Comparison of ENCODE assay signal across 11 cellular contexts in the genomic region with DNA sequence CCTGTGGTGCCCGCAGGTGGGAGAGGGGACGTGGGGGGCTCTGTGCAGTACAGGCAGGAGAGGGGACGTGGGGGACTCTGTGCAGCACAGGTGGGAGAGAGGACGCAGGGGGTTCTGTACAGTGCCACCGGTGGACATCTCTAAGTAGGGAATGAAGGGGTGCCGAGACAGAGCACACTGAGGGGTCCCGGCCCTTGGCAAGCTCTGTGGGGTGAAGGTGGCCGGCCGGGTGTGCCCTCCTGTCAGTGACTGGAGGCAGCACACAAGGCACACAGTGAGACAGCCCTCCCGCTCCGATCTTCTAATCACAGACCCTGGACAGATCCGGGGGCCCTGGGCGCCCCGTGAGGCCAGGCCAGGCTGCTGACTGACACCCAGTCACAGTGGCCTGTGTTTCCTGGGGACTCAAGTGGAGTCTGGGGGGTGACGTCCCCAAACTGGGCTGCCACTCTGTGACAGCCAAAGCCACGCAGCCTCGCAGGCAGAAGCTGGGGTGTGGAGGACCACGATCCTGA. TPM values are rescaled to one million over a fixed set of nuclear protein-coding genes. Genes with fewer than 3 reads are reported as not detected.
DNase-seq lines count a peak whose midpoint lies in the region; ATAC-seq and TF ChIP-seq lines count a peak whose summit lies in the region.
"Had no signal": no experiment of that assay in that cellular context is flagged by ENCODE, and none has a peak within 500 bp of the region (broad histone marks: within the 10 kb centered on the region; RNA-seq: fewer than 3 reads in every experiment).

No MANE protein-coding gene starts in this region.

- no peaks in the 10 kb centered on the region for H3K9me3 ChIP-seq in suprapubic skin

- no peak for TF ChIP-seq POLR2A in suprapubic skin (IDR thresholded peaks at IDR 0.05)

- ATAC-seq in activated CD8-positive, alpha-beta T cell treated with anti-CD3 and anti-CD28 coated beads for 36 hours, result peak; percentile 5
- peak; percentile 2 for ATAC-seq in left ventricle myocardium superior
- ATAC-seq in GM21529 (IDR thresholded peaks at IDR 0.05; ENCODE audit: unreplicated experiment), result no peak
- ATAC-seq: stimulated activated effector memory CD8-positive, alpha-beta T cell treated with anti-CD3 and anti-CD28 coated beads, Interleukin-12 subunit alpha, Interleukin-12 subunit beta, amount 100 ng/mL, for 72 hours had no signal

- peak overlapping the region; percentile 47 for H3K27ac ChIP-seq in suprapubic skin
- H3K27ac ChIP-seq: 22Rv1 had no signal

- TF ChIP-seq CTCF in activated CD8-positive, alpha-beta T cell treated with anti-CD3 and anti-CD28 coated beads for 36 hours (IDR thresholded peaks at IDR 0.05), result no peak
- TF ChIP-seq CTCF in suprapubic skin (IDR thresholded peaks at IDR 0.05), result no peak

- 55% methylated on average over 6 of the region's 18 CpGs for WGBS in suprapubic skin

- CTCF ChIA-PET in activated CD8-positive, alpha-beta T cell treated with anti-CD3 and anti-CD28 coated beads for 36 hours (lab: Charles Lee), result interaction anchor here (0.8 to 3.1 kb wide), 3 partner anchors 10 to 63 kb away, joined by 4 to 20 read pairs (median 9); no protein-coding TSS in a partner anchor

- H3K36me3 Mint-ChIP-seq in T-helper 1 cell treated with Interleukin-12 subunit alpha and Interleukin-12 subunit beta and Interleukin-4 antibody, amounts not matched to agents 30 μg/mL and 1 μg/mL, for 36 hours (ENCODE audit: low read depth), result peaks cover 2% of the 10 kb centered on the region
- H3K36me3 Mint-ChIP-seq in activated CD8-positive, alpha-beta T cell treated with anti-CD3 and anti-CD28 coated beads for 36 hours (ENCODE audit: low read depth), result no peaks in the 10 kb centered on the region
- peaks cover 0 to 7% (median 0%) of the 10 kb centered on the region in 3 donors for H3K36me3 Mint-ChIP-seq in immature natural killer cell
- H3K36me3 Mint-ChIP-seq: stimulated activated effector memory CD8-positive, alpha-beta T cell treated with anti-CD3 and anti-CD28 coated beads, Interleukin-12 subunit alpha, Interleukin-12 subunit beta, amount 100 ng/mL, for 72 hours had no signal

- peaks cover 76% of the 10 kb centered on the region for H3K4me1 ChIP-seq in suprapubic skin

- H3K27ac Mint-ChIP-seq in T-helper 1 cell treated with Interleukin-12 subunit alpha and Interleukin-12 subunit beta and Interleukin-4 antibody, amounts not matched to agents 30 μg/mL and 1 μg/mL, for 36 hours, result peak overlapping the region; percentile 52
- no peak overlapping the region for H3K27ac Mint-ChIP-seq in activated CD8-positive, alpha-beta T cell treated with anti-CD3 and anti-CD28 coated beads for 36 hours
- no peak overlapping the region for H3K27ac Mint-ChIP-seq in immature natural killer cell
- H3K27ac Mint-ChIP-seq: stimulated activated effector memory CD8-positive, alpha-beta T cell treated with anti-CD3 and anti-CD28 coated beads, Interleukin-12 subunit alpha, Interleukin-12 subunit beta, amount 100 ng/mL, for 72 hours had no signal

- no peaks in the 10 kb centered on the region for H3K9me3 Mint-ChIP-seq in T-helper 1 cell treated with Interleukin-12 subunit alpha and Interleukin-12 subunit beta and Interleukin-4 antibody, amounts not matched to agents 30 μg/mL and 1 μg/mL, for 36 hours
- H3K9me3 Mint-ChIP-seq in activated CD8-positive, alpha-beta T cell treated with anti-CD3 and anti-CD28 coated beads for 36 hours, result no peaks in the 10 kb centered on the region
- H3K9me3 Mint-ChIP-seq in immature natural killer cell, result no peaks in the 10 kb centered on the region
- H3K9me3 Mint-ChIP-seq: stimulated activated effector memory CD8-positive, alpha-beta T cell treated with anti-CD3 and anti-CD28 coated beads, Interleukin-12 subunit alpha, Interleukin-12 subunit beta, amount 100 ng/mL, for 72 hours had no signal

- peaks cover 15% of the 10 kb centered on the region for H3K4me1 Mint-ChIP-seq in T-helper 1 cell treated with Interleukin-12 subunit alpha and Interleukin-12 subunit beta and Interleukin-4 antibody, amounts not matched to agents 30 μg/mL and 1 μg/mL, for 36 hours (ENCODE audit: low read depth)
- peaks cover 15% of the 10 kb centered on the region for H3K4me1 Mint-ChIP-seq in activated CD8-positive, alpha-beta T cell treated with anti-CD3 and anti-CD28 coated beads for 36 hours (ENCODE audit: low read depth)
- peaks cover 12 to 27% of the 10 kb centered on the region in 2 donors for H3K4me1 Mint-ChIP-seq in immature natural killer cell

- H3K27me3 Mint-ChIP-seq in T-helper 1 cell treated with Interleukin-12 subunit alpha and Interleukin-12 subunit beta and Interleukin-4 antibody, amounts not matched to agents 30 μg/mL and 1 μg/mL, for 36 hours (ENCODE audit: low read depth), result no peaks in the 10 kb centered on the region
- no peaks in the 10 kb centered on the region for H3K27me3 Mint-ChIP-seq in activated CD8-positive, alpha-beta T cell treated with anti-CD3 and anti-CD28 coated beads for 36 hours
- peaks cover 4 to 10% (median 7%) of the 10 kb centered on the region in 3 donors for H3K27me3 Mint-ChIP-seq in immature natural killer cell (ENCODE audit: low read depth in 3 of 3)

- TF ChIP-seq EP300 in suprapubic skin (IDR thresholded peaks at IDR 0.05), result no peak

- H3K36me3 ChIP-seq in suprapubic skin, result peaks cover 6% of the 10 kb centered on the region

- DNase-seq in T-helper 1 cell, result no peak
- no peak for DNase-seq in activated CD8-positive, alpha-beta T cell treated with anti-CD3 and anti-CD28 coated beads for 36 hours
- no peak for DNase-seq in left ventricle myocardium superior
- no peak for DNase-seq in suprapubic skin (ENCODE audit: low spot score in 2 of 2)
- no peak for DNase-seq in LoVo (ENCODE audit: low spot score)
- no peak for DNase-seq in immature natural killer cell
- DNase-seq: activated gamma-delta T cell had no signal

- H3K4me3 ChIP-seq in suprapubic skin, result peak overlapping the region; percentile 8

- intact Hi-C loops in activated CD8-positive, alpha-beta T cell treated with anti-CD3 and anti-CD28 coated beads for 36 hours (cut with micrococcal nuclease), result no loop called here
- intact Hi-C loops in left ventricle myocardium superior (cut with micrococcal nuclease), result no loop called here

- H3K4me3 Mint-ChIP-seq in T-helper 1 cell treated with Interleukin-12 subunit alpha and Interleukin-12 subunit beta and Interleukin-4 antibody, amounts not matched to agents 30 μg/mL and 1 μg/mL, for 36 hours, result peak overlapping the region; percentile 71
- peak overlapping the region; percentile 60 for H3K4me3 Mint-ChIP-seq in activated CD8-positive, alpha-beta T cell treated with anti-CD3 and anti-CD28 coated beads for 36 hours
- peak overlapping the region in 1 of 5 donors; percentile 23 for H3K4me3 Mint-ChIP-seq in immature natural killer cell
- H3K4me3 Mint-ChIP-seq: stimulated activated effector memory CD8-positive, alpha-beta T cell treated with anti-CD3 and anti-CD28 coated beads, Interleukin-12 subunit alpha, Interleukin-12 subunit beta, amount 100 ng/mL, for 72 hours had no signal

- POLR2A ChIA-PET in activated CD8-positive, alpha-beta T cell treated with anti-CD3 and anti-CD28 coated beads for 36 hours (lab: Charles Lee), result interaction anchor here (1.1 kb wide), 1 partner anchor 8 kb away, joined by 4 read pairs; no protein-coding TSS in a partner anchor

- no peaks in the 10 kb centered on the region for H3K27me3 ChIP-seq in suprapubic skin

RNA-seq across cellular contexts. Expression of gene GPR146, which starts 11.2 kb away (rescaled TPM):
- total RNA-seq in activated CD8-positive, alpha-beta T cell treated with anti-CD3 and anti-CD28 coated beads for 36 hours, result 1 to 10 TPM; 5.6 to 8.5 TPM
- 41.5 TPM for total RNA-seq in left ventricle myocardium superior
- total RNA-seq in suprapubic skin, result 10 to 100 TPM; 24.1 to 50.8 (median 39.3) TPM
- polyA plus RNA-seq in immature natural killer cell, result 1 to 10 TPM in 2 of 3 donors, not detected in 1; 1.1 to 1.9 TPM

RNA-seq across cellular contexts. Expression of gene GPER1, which starts 32.4 kb away (rescaled TPM):
- total RNA-seq in activated CD8-positive, alpha-beta T cell treated with anti-CD3 and anti-CD28 coated beads for 36 hours, result under 1 TPM; 0.16 to 0.18 TPM
- total RNA-seq in left ventricle myocardium superior (2.8 TPM), suprapubic skin (10 to 100 TPM in 1 of 4 donors, 1 to 10 TPM in 3; 2.6 to 11.9 (median 5.1) TPM)
- under 1 TPM in 2 of 3 donors, not detected in 1; 0.14 to 0.31 TPM for polyA plus RNA-seq in immature natural killer cell
